ENCODE assay signal across 8 cellular contexts in the genomic region with DNA sequence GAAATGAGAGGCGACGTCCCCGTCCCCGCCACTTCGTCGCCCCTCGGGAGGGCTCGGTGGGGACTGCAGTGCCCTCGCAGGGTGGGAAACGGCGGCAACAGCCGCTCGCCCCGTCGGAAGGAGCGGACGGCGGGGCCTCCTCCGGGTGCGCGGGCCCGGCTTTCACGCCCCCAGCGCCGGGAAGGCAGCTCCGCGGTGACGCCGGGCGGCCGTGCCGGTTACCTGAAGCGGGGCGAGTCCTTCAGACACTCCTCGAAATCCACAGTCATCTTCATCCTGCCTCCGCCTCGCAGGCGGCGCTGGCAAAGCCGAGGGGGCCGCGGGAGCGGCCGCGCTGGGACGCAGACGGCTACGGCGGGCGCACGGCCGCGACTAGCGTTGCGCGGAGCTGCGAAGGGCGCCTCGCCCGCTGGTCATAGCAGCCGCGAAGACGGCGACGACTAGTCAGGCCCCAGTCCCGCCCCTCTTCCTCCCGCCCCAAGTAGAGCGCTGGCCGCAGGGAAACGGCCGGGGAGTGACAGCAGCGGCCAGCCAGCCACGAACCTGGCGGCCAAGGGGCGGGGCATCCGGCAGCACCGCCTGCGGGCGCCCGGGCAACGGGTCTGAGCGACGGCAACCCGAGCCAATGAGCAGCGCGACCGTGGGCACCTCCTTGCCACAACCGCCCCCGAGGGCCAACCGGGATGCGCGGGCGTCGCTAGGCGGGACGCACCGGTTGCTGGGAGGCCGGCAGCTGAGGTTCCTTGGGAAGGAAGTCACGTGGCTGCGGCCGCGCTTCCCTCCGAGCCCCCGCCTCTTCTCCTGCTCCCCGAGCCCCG. TPM values are rescaled to one million over a fixed set of nuclear protein-coding genes. Genes with fewer than 3 reads are reported as not detected.
DNase-seq lines count a peak whose midpoint lies in the region; ATAC-seq and TF ChIP-seq lines count a peak whose summit lies in the region.

A gene with protein sequence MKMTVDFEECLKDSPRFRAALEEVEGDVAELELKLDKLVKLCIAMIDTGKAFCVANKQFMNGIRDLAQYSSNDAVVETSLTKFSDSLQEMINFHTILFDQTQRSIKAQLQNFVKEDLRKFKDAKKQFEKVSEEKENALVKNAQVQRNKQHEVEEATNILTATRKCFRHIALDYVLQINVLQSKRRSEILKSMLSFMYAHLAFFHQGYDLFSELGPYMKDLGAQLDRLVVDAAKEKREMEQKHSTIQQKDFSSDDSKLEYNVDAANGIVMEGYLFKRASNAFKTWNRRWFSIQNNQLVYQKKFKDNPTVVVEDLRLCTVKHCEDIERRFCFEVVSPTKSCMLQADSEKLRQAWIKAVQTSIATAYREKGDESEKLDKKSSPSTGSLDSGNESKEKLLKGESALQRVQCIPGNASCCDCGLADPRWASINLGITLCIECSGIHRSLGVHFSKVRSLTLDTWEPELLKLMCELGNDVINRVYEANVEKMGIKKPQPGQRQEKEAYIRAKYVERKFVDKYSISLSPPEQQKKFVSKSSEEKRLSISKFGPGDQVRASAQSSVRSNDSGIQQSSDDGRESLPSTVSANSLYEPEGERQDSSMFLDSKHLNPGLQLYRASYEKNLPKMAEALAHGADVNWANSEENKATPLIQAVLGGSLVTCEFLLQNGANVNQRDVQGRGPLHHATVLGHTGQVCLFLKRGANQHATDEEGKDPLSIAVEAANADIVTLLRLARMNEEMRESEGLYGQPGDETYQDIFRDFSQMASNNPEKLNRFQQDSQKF (minus strand): TSS at position 448 of the 818 bp plus-strand sequence. CDS start 173 bp downstream, at position 275.

- intact Hi-C loops in Panc1 (cut with micrococcal nuclease; ENCODE audit: unreplicated experiment), result no loop called here

- peaks cover 23% of the 10 kb centered on the region for H3K4me1 ChIP-seq in Panc1 (ENCODE audit: control insufficient read depth, insufficient read depth, low read length)
- H3K4me1 ChIP-seq in esophagus (ENCODE audit: control insufficient read depth in 2 of 2, insufficient read depth in 2 of 2, low read length in 1 of 2), result no peaks in the 10 kb centered on the region
- H3K4me1 ChIP-seq in muscle layer of colon (ENCODE audit: insufficient read depth, low read length), result peaks cover 26% of the 10 kb centered on the region

- ATAC-seq in GM21723 (IDR thresholded peaks at IDR 0.05; ENCODE audit: unreplicated experiment) (peak; percentile 89), Panc1 (peak; percentile 97)
- peak; percentile 93 to 95 for ATAC-seq in activated T-cell treated with anti-CD3 and anti-CD28 coated beads, Interleukin-2, amount 50 U/mL, for 4 hours

- H3K4me3 ChIP-seq in Panc1 (ENCODE audit: low read depth in 2 of 2, low read length in 2 of 2), result peak within 1 kb of the TSS; percentile 74 to 80
- peak within 1 kb of the TSS; percentile 76 to 94 for H3K4me3 ChIP-seq in esophagus (ENCODE audit: low read depth in 1 of 2, low read length in 2 of 2)
- H3K4me3 ChIP-seq in muscle layer of colon (ENCODE audit: low read depth in 1 of 2, low read length in 2 of 2), result peak within 1 kb of the TSS; percentile 88 to 90

- POLR2A ChIA-PET in Panc1 (lab: Charles Lee), result interaction anchor here (0.6 kb wide), 1 partner anchor 98 kb away, joined by 9 read pairs; no protein-coding TSS in a partner anchor

- WGBS in esophagus, 2 donors, result 0% methylated on average over 99 to 106 of the region's 106 CpGs

- peak; percentile 99 for DNase-seq in DMS53 (lab: John Stamatoyannopoulos, UW)
- DNase-seq in KG1 (lab: John Stamatoyannopoulos, UW), result peak; percentile 96
- DNase-seq in Panc1 (ENCODE audit: low read depth, low spot score), result peak; percentile 93
- DNase-seq in activated T-cell treated with anti-CD3 and anti-CD28 coated beads, Interleukin-2, amount 50 U/mL, for 4 hours, result peak; percentile 99
- peak; percentile 95 for DNase-seq in stimulated activated CD8-positive, alpha-beta memory T cell treated with anti-CD3 and anti-CD28 coated beads, Interleukin-7, amount 100 ng/mL, for 24 hours (ENCODE audit: low read depth)

- peak within 1 kb of the TSS; percentile 93 for H3K4me3 Mint-ChIP-seq in activated T-cell treated with anti-CD3 and anti-CD28 coated beads, Interleukin-2, amount 50 U/mL, for 4 hours

- H3K27ac ChIP-seq in Panc1 (ENCODE audit: low read length) (peak within 1 kb of the TSS; percentile 96), esophagus (ENCODE audit: low read depth in 2 of 2, low read length in 1 of 2) (peak within 1 kb of the TSS; percentile 95 to 96), muscle layer of colon (ENCODE audit: low read depth, low read length) (peak within 1 kb of the TSS; percentile 94)

- no peaks in the 10 kb centered on the region for H3K9me3 ChIP-seq in Panc1 (ENCODE audit: control insufficient read depth, insufficient read depth, low read depth, low read length)
- H3K9me3 ChIP-seq in esophagus (ENCODE audit: control insufficient read depth in 2 of 2, insufficient read depth in 1 of 2, low read depth in 1 of 2, low read length in 1 of 2), result no peaks in the 10 kb centered on the region
- no peaks in the 10 kb centered on the region for H3K9me3 ChIP-seq in muscle layer of colon (ENCODE audit: low read length)

- H3K4me1 Mint-ChIP-seq in activated T-cell treated with anti-CD3 and anti-CD28 coated beads, Interleukin-2, amount 50 U/mL, for 4 hours (ENCODE audit: low read depth), result peaks cover 46% of the 10 kb centered on the region

- in situ Hi-C loops in Panc1 (cut with HindIII; ENCODE audit: low pct_unique_long_range_greater_than_20kb, low sequenced_read_pairs), result no loop called here

- no peaks in the 10 kb centered on the region for H3K9me3 Mint-ChIP-seq in activated T-cell treated with anti-CD3 and anti-CD28 coated beads, Interleukin-2, amount 50 U/mL, for 4 hours

- H3K36me3 Mint-ChIP-seq in activated T-cell treated with anti-CD3 and anti-CD28 coated beads, Interleukin-2, amount 50 U/mL, for 4 hours (ENCODE audit: insufficient read depth), result no peaks in the 10 kb centered on the region

- H3K27me3 ChIP-seq in Panc1 (ENCODE audit: control insufficient read depth, insufficient read depth, low read length) (no peaks in the 10 kb centered on the region), esophagus (ENCODE audit: control insufficient read depth in 1 of 2, insufficient read depth in 2 of 2, low read length in 2 of 2) (no peaks in the 10 kb centered on the region), muscle layer of colon (ENCODE audit: control insufficient read depth in 1 of 2, insufficient read depth in 2 of 2, low read length in 2 of 2) (no peaks in the 10 kb centered on the region)

- TF ChIP-seq CTCF in Panc1 (IDR thresholded peaks at IDR 0.05), result no peak

- H3K36me3 ChIP-seq in Panc1 (ENCODE audit: control insufficient read depth, insufficient read depth, low read length), result no peaks in the 10 kb centered on the region
- H3K36me3 ChIP-seq in esophagus (ENCODE audit: control insufficient read depth in 2 of 2, insufficient read depth in 2 of 2, low read length in 1 of 2), result no peaks in the 10 kb centered on the region
- no peaks in the 10 kb centered on the region for H3K36me3 ChIP-seq in muscle layer of colon (ENCODE audit: insufficient read depth, low read length)

- H3K27me3 Mint-ChIP-seq in activated T-cell treated with anti-CD3 and anti-CD28 coated beads, Interleukin-2, amount 50 U/mL, for 4 hours (ENCODE audit: low read depth), result no peaks in the 10 kb centered on the region

- peak within 1 kb of the TSS; percentile 84 for H3K9ac ChIP-seq in muscle layer of colon (ENCODE audit: low read length)

- BruUV-seq in Panc1 (replicated peaks; lab: Mats Ljungman, UMichigan), result no TSS peak

- CTCF ChIA-PET in Panc1 (lab: Charles Lee), result interaction anchor here (1.0 kb wide), 1 partner anchor 172 kb away, joined by 3 read pairs; the partner anchor contains the start of gene XXYLT1

RNA-seq across cellular contexts. Expression of the gene that starts here (rescaled TPM):
- 57.9 TPM for total RNA-seq in Panc1 (2021; ENCODE audit: unreplicated experiment)
- 14.3 TPM for polyA plus RNA-seq in Panc1 (2012; ENCODE audit: insufficient read length)
- 10 to 100 TPM; 30.0 to 34.2 (median 31.0) TPM for total RNA-seq in activated T-cell treated with anti-CD3 and anti-CD28 coated beads, Interleukin-2, amount 50 U/mL, for 4 hours
- 10 to 100 TPM; 11.9 to 12.5 TPM for polyA plus RNA-seq in esophagus

Comparison
In these comparisons a context has a peak if more than half of its experiments do, and no peak if none do; other contexts are left out.
1. Peak in every context shown above with its lines: DNase-seq, ATAC-seq, H3K4me3 ChIP-seq and H3K27ac ChIP-seq.